13 cellular contexts compared by ENCODE assay signal in the genomic region with DNA sequence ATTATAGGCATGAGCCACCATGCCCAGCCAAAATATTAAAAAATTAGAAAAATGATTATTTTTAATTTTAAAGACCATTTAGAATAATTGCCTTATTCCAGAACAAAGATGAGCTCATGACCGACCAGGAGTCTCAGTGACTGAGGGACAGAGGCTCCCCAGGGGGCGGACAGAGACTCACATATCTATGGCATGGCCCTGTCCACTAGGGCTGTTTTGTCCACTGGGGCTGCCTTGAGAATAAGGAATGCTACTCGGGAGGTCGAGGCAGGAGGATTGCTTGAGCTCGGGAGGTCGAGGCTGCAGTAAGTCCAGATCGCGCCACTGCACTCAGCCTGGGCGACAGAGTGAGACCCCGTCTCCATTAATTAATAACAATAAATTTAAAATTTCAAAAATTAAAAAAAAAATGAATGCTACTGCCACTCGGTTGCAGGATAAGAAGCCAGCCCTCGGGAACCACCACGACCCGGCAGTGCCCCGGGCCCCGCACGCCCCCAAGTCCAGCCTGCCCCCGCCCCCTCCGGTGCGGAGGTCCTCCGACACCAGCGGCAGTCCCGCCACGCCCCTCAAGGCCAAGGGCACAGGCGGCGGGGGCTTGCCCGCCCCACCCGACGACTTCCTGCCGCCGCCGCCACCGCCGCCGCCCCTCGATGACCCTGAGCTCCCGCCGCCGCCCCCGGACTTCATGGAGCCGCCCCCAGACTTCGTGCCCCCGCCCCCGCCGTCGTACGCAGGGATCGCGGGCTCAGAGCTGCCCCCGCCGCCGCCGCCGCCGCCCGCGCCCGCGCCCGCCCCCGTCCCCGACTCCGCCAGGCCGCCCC.
A peak's percentile ranks its signal among the peaks of the same experiment; 100 is the strongest.
DNase-seq lines count a peak whose midpoint lies in the region; ATAC-seq and TF ChIP-seq lines count a peak whose summit lies in the region.
"Had no signal": no experiment of that assay in that cellular context is flagged by ENCODE, and none has a peak within 500 bp of the region (broad histone marks: within the 10 kb centered on the region; RNA-seq: fewer than 3 reads in every experiment).

No MANE protein-coding gene starts in this region.

- TF ChIP-seq POLR2A in transverse colon (IDR thresholded peaks at IDR 0.05): no peak
- TF ChIP-seq POLR2A in uterus (IDR thresholded peaks at IDR 0.05): no peak

- H3K27ac Mint-ChIP-seq in natural killer cell: no peak overlapping the region
- H3K27ac Mint-ChIP-seq: T-helper 2 cell treated with Interferon-gamma antibody and Interleukin-4, amounts not matched to agents 5 μg/mL and 100 μg/mL, for 36 hours had no signal

- no peaks in the 10 kb centered on the region for H3K9me3 Mint-ChIP-seq in natural killer cell

- H3K4me3 Mint-ChIP-seq in natural killer cell: no peak overlapping the region
- H3K4me3 Mint-ChIP-seq: T-helper 2 cell treated with Interferon-gamma antibody and Interleukin-4, amounts not matched to agents 5 μg/mL and 100 μg/mL, for 36 hours had no signal

- H3K27ac ChIP-seq in dorsolateral prefrontal cortex: no peak overlapping the region
- H3K27ac ChIP-seq in lower lobe of right lung: no peak overlapping the region
- no peak overlapping the region for H3K27ac ChIP-seq in transverse colon
- no peak overlapping the region for H3K27ac ChIP-seq in uterus
- H3K27ac ChIP-seq: HL-60 had no signal

- peak overlapping the region in 52 of 59 donors; percentile 18 to 64 (median 42) for H3K4me3 ChIP-seq in dorsolateral prefrontal cortex
- peak overlapping the region; percentile 37 for H3K4me3 ChIP-seq in lower lobe of right lung
- H3K4me3 ChIP-seq in transverse colon: peak overlapping the region in 3 of 4 donors; percentile 14 to 51 (median 32)
- peak overlapping the region in 1 of 2 donors; percentile 34 for H3K4me3 ChIP-seq in uterus

- no peaks in the 10 kb centered on the region for H3K27me3 Mint-ChIP-seq in natural killer cell (ENCODE audit: low read depth in 2 of 2)

- WGBS in transverse colon (ENCODE audit: low coverage in 1 of 2), 2 donors: 41 to 64% methylated on average over 2 to 53 of the region's 64 CpGs

- TF ChIP-seq CTCF in dorsolateral prefrontal cortex (IDR thresholded peaks at IDR 0.05 in 54 of 56, conservative IDR thresholded peaks at IDR 0.05 in 2 of 56; ENCODE audit: low read depth in 1 of 56, partially characterized antibody in 56 of 56) (no peak), lower lobe of right lung (IDR thresholded peaks at IDR 0.05) (no peak), transverse colon (IDR thresholded peaks at IDR 0.05) (no peak), natural killer cell (IDR thresholded peaks at IDR 0.05) (no peak), uterus (IDR thresholded peaks at IDR 0.05) (no peak)

- ATAC-seq in lower lobe of right lung (no peak), natural killer cell (no peak)

- H3K36me3 ChIP-seq in lower lobe of right lung (peaks cover 35% of the 10 kb centered on the region), transverse colon (no peaks in the 10 kb centered on the region), uterus (peaks cover 0 to 2% of the 10 kb centered on the region in 2 donors)

- TF ChIP-seq EP300 in transverse colon (IDR thresholded peaks at IDR 0.05; ENCODE audit: low read depth): no peak

- DNase-seq in NCI-H82 (lab: John Stamatoyannopoulos, UW): peak; percentile 56
- DNase-seq in NCI-H82 treated with DMSO at 0.1 percent for 48 hours (lab: John Stamatoyannopoulos, UW; ENCODE audit: unreplicated experiment): no peak
- no peak for DNase-seq in dorsolateral prefrontal cortex
- DNase-seq in lower lobe of right lung: no peak
- no peak for DNase-seq in transverse colon
- no peak for DNase-seq in natural killer cell
- DNase-seq in activated CD8-positive, alpha-beta memory T cell treated with anti-CD3 and anti-CD28 coated beads for 24 hours: no peak
- DNase-seq in uterus: no peak
- DNase-seq: erythroblast, GOT3, NCI-H446 had no signal

- in situ Hi-C loops in transverse colon (cut with MboI; ENCODE audit: low pct_ligation_motif_present in 1 of 4, low pct_unique_long_range_greater_than_20kb in 1 of 4, low sequenced_read_pairs in 3 of 4): loop anchor here in 2 of 4 donors (25.0 kb wide), 2 partner anchors 229 to 679 kb away; no protein-coding TSS in a partner anchor

- no peaks in the 10 kb centered on the region for H3K9me3 ChIP-seq in lower lobe of right lung
- H3K9me3 ChIP-seq in transverse colon: no peaks in the 10 kb centered on the region
- no peaks in the 10 kb centered on the region for H3K9me3 ChIP-seq in uterus

- H3K4me1 Mint-ChIP-seq in natural killer cell: peaks cover 7 to 11% of the 10 kb centered on the region in 2 donors

- H3K4me1 ChIP-seq in lower lobe of right lung (no peaks in the 10 kb centered on the region), transverse colon (peaks cover 0 to 3% (median 0%) of the 10 kb centered on the region in 4 donors), uterus (no peaks in the 10 kb centered on the region)

- intact Hi-C loops in dorsolateral prefrontal cortex (cut with DNase I) (no loop called here), lower lobe of right lung (cut with DNase I) (no loop called here), transverse colon (cut with DNase I; ENCODE audit: low total_unique reads) (no loop called here), natural killer cell (cut with micrococcal nuclease) (no loop called here), uterus (cut with DNase I; ENCODE audit: low total_unique reads) (no loop called here)

- H3K27me3 ChIP-seq in dorsolateral prefrontal cortex: peaks cover 0 to 65% (median 28%) of the 10 kb centered on the region in 45 donors
- H3K27me3 ChIP-seq in lower lobe of right lung (ENCODE audit: low read depth): no peaks in the 10 kb centered on the region
- peaks cover 68% of the 10 kb centered on the region for H3K27me3 ChIP-seq in transverse colon
- peaks cover 0 to 3% of the 10 kb centered on the region in 2 donors for H3K27me3 ChIP-seq in uterus

- peaks cover 22% of the 10 kb centered on the region for H3K36me3 Mint-ChIP-seq in natural killer cell
